ENCODE assay signal across 23 cellular contexts in the genomic region with DNA sequence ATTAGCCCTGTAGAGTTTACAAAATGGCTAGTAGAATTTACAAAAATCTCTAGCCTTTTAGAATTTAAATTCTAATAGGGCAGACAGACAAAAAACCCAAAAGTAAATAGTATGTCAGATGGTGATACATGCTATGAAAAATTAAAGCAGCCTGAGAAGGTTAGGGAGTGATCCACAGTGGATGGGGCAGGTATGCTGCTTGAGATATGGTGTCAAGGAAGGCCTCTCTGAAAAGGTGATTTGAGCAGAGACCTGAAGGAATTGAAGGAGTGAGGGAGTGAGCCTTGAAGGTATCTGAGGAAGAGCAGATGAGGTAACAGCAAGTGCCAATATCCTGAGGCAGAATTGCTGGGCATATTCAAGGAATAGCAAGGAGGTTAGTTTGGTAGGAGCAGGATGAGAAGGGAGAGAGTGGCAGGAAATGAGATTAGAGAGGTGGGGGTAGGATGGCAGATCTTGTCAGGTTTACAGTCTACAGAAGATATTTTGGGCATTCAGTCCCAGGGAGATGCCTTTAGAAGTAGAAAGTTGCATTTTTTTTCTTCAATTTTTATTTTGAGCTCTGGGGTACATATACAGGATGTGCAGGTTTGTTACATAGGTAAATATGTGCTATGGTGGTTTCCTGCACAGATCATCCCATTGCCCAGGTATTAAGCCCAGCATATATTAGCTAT. TPM values are rescaled to one million over a fixed set of nuclear protein-coding genes. Genes with fewer than 3 reads are reported as not detected.
DNase-seq lines count a peak whose midpoint lies in the region; ATAC-seq and TF ChIP-seq lines count a peak whose summit lies in the region.
"Had no signal": no experiment of that assay in that cellular context is flagged by ENCODE, and none has a peak within 500 bp of the region (broad histone marks: within the 10 kb centered on the region; RNA-seq: fewer than 3 reads in every experiment).

No MANE protein-coding gene starts in this region.

- no peaks in the 10 kb centered on the region for H4K20me1 ChIP-seq in OCI-LY3 (ENCODE audit: insufficient read depth, low read length)
- H4K20me1 ChIP-seq: BLaER1 had no signal

- H3K27ac ChIP-seq in OCI-LY3 (ENCODE audit: low read length) (peak overlapping the region; percentile 68; the same call in 1 of the 2 replicates), SJCRH30 (no peak overlapping the region)
- H3K27ac ChIP-seq: BLaER1, foreskin keratinocyte, neutrophil, prostate gland, suprapubic skin had no signal

- H3K27me3 ChIP-seq in OCI-LY3 (ENCODE audit: low read depth, low read length) (no peaks in the 10 kb centered on the region), SJCRH30 (no peaks in the 10 kb centered on the region)
- H3K27me3 ChIP-seq: BLaER1, foreskin keratinocyte, neutrophil, suprapubic skin had no signal

- H3K4me1 ChIP-seq in OCI-LY3 (ENCODE audit: low read length): peaks cover 52% of the 10 kb centered on the region
- H3K4me1 ChIP-seq in SJCRH30: no peaks in the 10 kb centered on the region; the same call in 1 of the 2 replicates
- H3K4me1 ChIP-seq: foreskin keratinocyte, prostate gland, suprapubic skin had no signal

- no peaks in the 10 kb centered on the region for H3K79me2 ChIP-seq in OCI-LY3 (ENCODE audit: low read length)

- H3K9me3 ChIP-seq in OCI-LY3 (ENCODE audit: insufficient read depth, low read length) (no peaks in the 10 kb centered on the region), SJCRH30 (replicated peaks) (no peaks in the 10 kb centered on the region)
- H3K9me3 ChIP-seq: BLaER1, mucosa of descending colon, neutrophil, prostate gland, suprapubic skin had no signal

- H3K9me3 Mint-ChIP-seq in activated naive CD4-positive, alpha-beta T cell treated with anti-CD3 and anti-CD28 coated beads, Interleukin-2, amount 10 ng/mL, durations not matched to agents 7 days and 5 days: peaks cover 4% of the 10 kb centered on the region
- H3K9me3 Mint-ChIP-seq in activated naive CD8-positive, alpha-beta T cell treated with anti-CD3 and anti-CD28 coated beads, Interleukin-2, amount 50 U/mL, for 24 hours: no peaks in the 10 kb centered on the region
- no peaks in the 10 kb centered on the region for H3K9me3 Mint-ChIP-seq in stimulated activated memory B cell treated with anti-CD40 and anti-IgM and Interleukin-4, amounts not matched to agents 10 μg/mL and 1 μg/mL and 100 μg/mL, for 72 hours

- DNase-seq in activated naive CD4-positive, alpha-beta T cell treated with anti-CD3 and anti-CD28 coated beads, Interleukin-2, amount 10 ng/mL, durations not matched to agents 7 days and 5 days: no peak
- DNase-seq in activated naive CD4-positive, alpha-beta T cell treated with anti-CD3 and anti-CD28 coated beads, Interleukin-2, amount 50 U/mL, for 16 hours: no peak
- no peak for DNase-seq in activated naive CD8-positive, alpha-beta T cell treated with anti-CD3 and anti-CD28 coated beads, Interleukin-2, amount 50 U/mL, for 24 hours
- DNase-seq in NCI-H2171 (lab: John Stamatoyannopoulos, UW) (no peak), SJCRH30 (no peak)
- DNase-seq: activated CD8-positive, alpha-beta memory T cell treated with anti-CD3 and anti-CD28 coated beads, Interleukin-2, amount 50 U/mL, for 48 hours; activated gamma-delta T cell treated with Interleukin-2 at 50 U/mL for 16 hours; cerebellar nuclear complex; foreskin keratinocyte; hippocampal formation; islet precursor cell; mucosa of descending colon; NCI-H1105; NCI-H2107; NCI-H510A treated with DMSO at 0.1 percent for 48 hours; stimulated activated CD8-positive, alpha-beta memory T cell treated with anti-CD3 and anti-CD28 coated beads, Interleukin-4, amount 100 ng/mL, for 48 hours had no signal

- peak overlapping the region; percentile 69 for H3K27ac Mint-ChIP-seq in activated naive CD4-positive, alpha-beta T cell treated with anti-CD3 and anti-CD28 coated beads, Interleukin-2, amount 10 ng/mL, durations not matched to agents 7 days and 5 days
- H3K27ac Mint-ChIP-seq in activated naive CD8-positive, alpha-beta T cell treated with anti-CD3 and anti-CD28 coated beads, Interleukin-2, amount 50 U/mL, for 24 hours: peak overlapping the region; percentile 63
- H3K27ac Mint-ChIP-seq in stimulated activated memory B cell treated with anti-CD40 and anti-IgM and Interleukin-4, amounts not matched to agents 10 μg/mL and 1 μg/mL and 100 μg/mL, for 72 hours: peak overlapping the region; percentile 18

- peaks cover 50% of the 10 kb centered on the region for H3K36me3 Mint-ChIP-seq in activated naive CD4-positive, alpha-beta T cell treated with anti-CD3 and anti-CD28 coated beads, Interleukin-2, amount 10 ng/mL, durations not matched to agents 7 days and 5 days
- H3K36me3 Mint-ChIP-seq in activated naive CD8-positive, alpha-beta T cell treated with anti-CD3 and anti-CD28 coated beads, Interleukin-2, amount 50 U/mL, for 24 hours (ENCODE audit: low read depth): peaks cover 5% of the 10 kb centered on the region
- peaks cover 7% of the 10 kb centered on the region for H3K36me3 Mint-ChIP-seq in stimulated activated memory B cell treated with anti-CD40 and anti-IgM and Interleukin-4, amounts not matched to agents 10 μg/mL and 1 μg/mL and 100 μg/mL, for 72 hours

- H3K4me3 Mint-ChIP-seq in activated naive CD4-positive, alpha-beta T cell treated with anti-CD3 and anti-CD28 coated beads, Interleukin-2, amount 10 ng/mL, durations not matched to agents 7 days and 5 days: no peak overlapping the region
- H3K4me3 Mint-ChIP-seq in activated naive CD8-positive, alpha-beta T cell treated with anti-CD3 and anti-CD28 coated beads, Interleukin-2, amount 50 U/mL, for 24 hours: peak overlapping the region; percentile 18
- H3K4me3 Mint-ChIP-seq in stimulated activated memory B cell treated with anti-CD40 and anti-IgM and Interleukin-4, amounts not matched to agents 10 μg/mL and 1 μg/mL and 100 μg/mL, for 72 hours: no peak overlapping the region

- H3K4me1 Mint-ChIP-seq in activated naive CD4-positive, alpha-beta T cell treated with anti-CD3 and anti-CD28 coated beads, Interleukin-2, amount 10 ng/mL, durations not matched to agents 7 days and 5 days: peaks cover 70% of the 10 kb centered on the region
- H3K4me1 Mint-ChIP-seq in activated naive CD8-positive, alpha-beta T cell treated with anti-CD3 and anti-CD28 coated beads, Interleukin-2, amount 50 U/mL, for 24 hours: peaks cover 63% of the 10 kb centered on the region
- H3K4me1 Mint-ChIP-seq in stimulated activated memory B cell treated with anti-CD40 and anti-IgM and Interleukin-4, amounts not matched to agents 10 μg/mL and 1 μg/mL and 100 μg/mL, for 72 hours: peaks cover 48% of the 10 kb centered on the region

- H3K4me2 ChIP-seq in OCI-LY3 (ENCODE audit: low read length): peak overlapping the region; percentile 76; the same call in 1 of the 2 replicates
- H3K4me2 ChIP-seq: BLaER1 had no signal

- no peak for ATAC-seq in activated naive CD8-positive, alpha-beta T cell treated with anti-CD3 and anti-CD28 coated beads, Interleukin-2, amount 50 U/mL, for 24 hours
- no peak for ATAC-seq in stimulated activated memory B cell treated with anti-CD40 and anti-IgM and Interleukin-4, amounts not matched to agents 10 μg/mL and 1 μg/mL and 100 μg/mL, for 72 hours
- no peak for ATAC-seq in HG03469 (IDR thresholded peaks at IDR 0.05; ENCODE audit: unreplicated experiment)
- ATAC-seq: foreskin keratinocyte, mucosa of descending colon had no signal

- no peak for TF ChIP-seq CTCF in OCI-LY3 (IDR thresholded peaks at IDR 0.05; ENCODE audit: low read depth, low read length)

- H3K4me3 ChIP-seq in OCI-LY3 (ENCODE audit: low read length) (no peak overlapping the region), SJCRH30 (no peak overlapping the region)
- H3K4me3 ChIP-seq: BLaER1, mucosa of descending colon, prostate gland, suprapubic skin had no signal

- H3K9ac ChIP-seq in OCI-LY3 (ENCODE audit: low read length): peak overlapping the region; percentile 15; the same call in 1 of the 2 replicates
- H3K9ac ChIP-seq: BLaER1 had no signal

- CTCF ChIA-PET in activated naive CD4-positive, alpha-beta T cell treated with anti-CD3 and anti-CD28 coated beads, Interleukin-2, amount 10 ng/mL, durations not matched to agents 7 days and 5 days (lab: Charles Lee): interaction anchor here (1.7 kb wide), 1 partner anchor 50 kb away, joined by 3 read pairs; no protein-coding TSS in a partner anchor

- no peaks in the 10 kb centered on the region for H3K27me3 Mint-ChIP-seq in activated naive CD4-positive, alpha-beta T cell treated with anti-CD3 and anti-CD28 coated beads, Interleukin-2, amount 10 ng/mL, durations not matched to agents 7 days and 5 days
- H3K27me3 Mint-ChIP-seq in activated naive CD8-positive, alpha-beta T cell treated with anti-CD3 and anti-CD28 coated beads, Interleukin-2, amount 50 U/mL, for 24 hours: no peaks in the 10 kb centered on the region
- H3K27me3 Mint-ChIP-seq in stimulated activated memory B cell treated with anti-CD40 and anti-IgM and Interleukin-4, amounts not matched to agents 10 μg/mL and 1 μg/mL and 100 μg/mL, for 72 hours: no peaks in the 10 kb centered on the region

- no peak overlapping the region for H2AFZ ChIP-seq in OCI-LY3 (ENCODE audit: low read depth, low read length)

- H3K36me3 ChIP-seq in OCI-LY3 (replicated peaks; ENCODE audit: low read depth, low read length) (no peaks in the 10 kb centered on the region), SJCRH30 (no peaks in the 10 kb centered on the region)
- H3K36me3 ChIP-seq: neutrophil, prostate gland, suprapubic skin had no signal

RNA-seq across cellular contexts. Expression of gene DPH5, which starts 40.8 kb away (rescaled TPM):
- total RNA-seq in SJCRH30 (2014; rRNA removed; shearing (Covaris generic)): 41.4 TPM in 2 replicates

Comparison
In these comparisons a context has a peak if more than half of its experiments do, and no peak if none do; other contexts are left out.
1. H3K27ac Mint-ChIP-seq: peak in every context shown above with its lines; median percentile 69 in activated naive CD4-positive, alpha-beta T cell treated with anti-CD3 and anti-CD28 coated beads, Interleukin-2, amount 10 ng/mL, durations not matched to agents 7 days and 5 days; 63 in activated naive CD8-positive, alpha-beta T cell treated with anti-CD3 and anti-CD28 coated beads, Interleukin-2, amount 50 U/mL, for 24 hours; 18 in stimulated activated memory B cell treated with anti-CD40 and anti-IgM and Interleukin-4, amounts not matched to agents 10 μg/mL and 1 μg/mL and 100 μg/mL, for 72 hours.